Comparison of ENCODE assay signal across 22 cellular contexts in the genomic region with DNA sequence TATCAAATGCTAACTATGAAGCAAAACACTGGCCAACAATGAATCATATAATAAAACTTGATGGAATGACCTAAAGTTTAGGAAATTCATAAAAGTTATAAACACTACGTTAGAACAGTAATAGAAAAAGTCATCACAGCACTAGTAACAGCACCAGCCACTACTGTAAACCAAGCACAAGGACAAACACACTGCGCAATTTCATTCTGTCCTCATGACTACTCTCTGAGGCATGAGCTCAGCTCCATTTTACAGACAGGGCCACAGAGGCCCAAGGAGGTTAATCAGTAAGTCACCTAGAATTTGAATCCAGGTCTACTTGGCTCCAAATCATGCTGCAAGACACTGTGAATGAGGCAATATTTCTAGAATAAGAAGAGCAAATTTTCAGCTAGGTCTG. TPM values are rescaled to one million over a fixed set of nuclear protein-coding genes. Genes with fewer than 3 reads are reported as not detected.
DNase-seq lines count a peak whose midpoint lies in the region; ATAC-seq, FAIRE-seq and TF ChIP-seq lines count a peak whose summit lies in the region.
"Had no signal": no experiment of that assay in that cellular context is flagged by ENCODE, and none has a peak within 500 bp of the region (broad histone marks: within the 10 kb centered on the region; RNA-seq: fewer than 3 reads in every experiment).

No MANE protein-coding gene starts in this region.

- peaks cover 14% of the 10 kb centered on the region for H4K20me1 ChIP-seq in K562 (replicated peaks; ENCODE audit: control insufficient read depth, insufficient read depth, low read length)

- no peak for DNase-seq in stimulated activated naive CD8-positive, alpha-beta T cell treated with anti-CD3 and anti-CD28 coated beads, Interleukin-15, amount 100 ng/mL, for 72 hours
- DNase-seq in K562 (ENCODE audit: extremely low read depth in 1 of 4, low spot score in 3 of 4) (no peak), iris pigment epithelial cell (ENCODE audit: low read depth) (peak; percentile 71), mesenteric fat pad (ENCODE audit: low spot score) (no peak), midbrain (lab: John Stamatoyannopoulos, UW) (no peak), activated gamma-delta T cell treated with Interleukin-2 at 50 U/mL for 16 hours (no peak)
- DNase-seq: GDM1, Kasumi-1, NCI-H1417, NCI-H1694 treated with DMSO at 0.1 percent for 48 hours, NCI-H2081 treated with DMSO at 0.1 percent for 48 hours, NCI-H2171 treated with DMSO at 0.1 percent for 48 hours, NCI-H526, OCI-M1, SHP77 had no signal

- TF ChIP-seq RAD21 in K562 (CRISPR knock-in tag; conservative IDR thresholded peaks at IDR 0.05 in 1 of 2, IDR thresholded peaks at IDR 0.05 in 1 of 2), result no peak

- no peaks in the 10 kb centered on the region for H3K27me3 Mint-ChIP-seq in stimulated activated naive CD8-positive, alpha-beta T cell treated with anti-CD3 and anti-CD28 coated beads, Interleukin-15, Interleukin-2, amounts not matched to agents 100 ng/mL and 50 ng/mL, for 24 hours
- H3K27me3 Mint-ChIP-seq in stimulated activated naive CD8-positive, alpha-beta T cell treated with anti-CD3 and anti-CD28 coated beads, Interleukin-15, amount 100 ng/mL, for 72 hours, result no peaks in the 10 kb centered on the region
- H3K27me3 Mint-ChIP-seq: B cell had no signal

- H3K27ac Mint-ChIP-seq in stimulated activated naive CD8-positive, alpha-beta T cell treated with anti-CD3 and anti-CD28 coated beads, Interleukin-15, Interleukin-2, amounts not matched to agents 100 ng/mL and 50 ng/mL, for 24 hours, result peak overlapping the region; percentile 6
- H3K27ac Mint-ChIP-seq in stimulated activated naive CD8-positive, alpha-beta T cell treated with anti-CD3 and anti-CD28 coated beads, Interleukin-15, amount 100 ng/mL, for 72 hours, result no peak overlapping the region

- no peak for ATAC-seq in stimulated activated naive CD8-positive, alpha-beta T cell treated with anti-CD3 and anti-CD28 coated beads, Interleukin-15, amount 100 ng/mL, for 72 hours
- no peak for ATAC-seq in K562

- no TSS peak for BruUV-seq in K562 (replicated peaks; lab: Mats Ljungman, UMichigan)

- TF ChIP-seq EP300 in K562 (IDR thresholded peaks at IDR 0.05; ENCODE audit: low read length), result no peak

- H2AFZ ChIP-seq in K562 (ENCODE audit: low read depth, low read length), result no peak overlapping the region

- intact Hi-C loops in K562 (cut with micrococcal nuclease), result no loop called here

- H3K27ac ChIP-seq in K562 (ENCODE audit: extremely low read depth, low read depth, low read length), result no peak overlapping the region
- H3K27ac ChIP-seq: SK-N-MC had no signal

- no peaks in the 10 kb centered on the region for H3K4me1 ChIP-seq in K562 (replicated peaks in 1 of 2; ENCODE audit: control insufficient read depth in 2 of 2, insufficient read depth in 2 of 2, low read length in 2 of 2)

- H3K4me2 ChIP-seq in K562 (ENCODE audit: insufficient read depth, low read length), result no peak overlapping the region

- FAIRE-seq in K562 (lab: Jason Lieb, UNC), result no peak
- FAIRE-seq: GM18507, GM19239, H1 had no signal

- peaks cover 16% of the 10 kb centered on the region; the same call in 2 of the 3 replicates for H3K79me2 ChIP-seq in K562 (ENCODE audit: control insufficient read depth, insufficient read depth, low read length)

- no peak overlapping the region for H3K4me3 Mint-ChIP-seq in stimulated activated naive CD8-positive, alpha-beta T cell treated with anti-CD3 and anti-CD28 coated beads, Interleukin-15, Interleukin-2, amounts not matched to agents 100 ng/mL and 50 ng/mL, for 24 hours
- H3K4me3 Mint-ChIP-seq in stimulated activated naive CD8-positive, alpha-beta T cell treated with anti-CD3 and anti-CD28 coated beads, Interleukin-15, amount 100 ng/mL, for 72 hours, result no peak overlapping the region
- H3K4me3 Mint-ChIP-seq: B cell, CD14-positive monocyte had no signal

- no peak overlapping the region for H3K4me3 ChIP-seq in K562
- H3K4me3 ChIP-seq: SK-N-MC had no signal

- H3K9me3 Mint-ChIP-seq in stimulated activated naive CD8-positive, alpha-beta T cell treated with anti-CD3 and anti-CD28 coated beads, Interleukin-15, Interleukin-2, amounts not matched to agents 100 ng/mL and 50 ng/mL, for 24 hours, result no peaks in the 10 kb centered on the region
- H3K9me3 Mint-ChIP-seq in stimulated activated naive CD8-positive, alpha-beta T cell treated with anti-CD3 and anti-CD28 coated beads, Interleukin-15, amount 100 ng/mL, for 72 hours, result no peaks in the 10 kb centered on the region
- H3K9me3 Mint-ChIP-seq: CD14-positive monocyte had no signal

- no peak for TF ChIP-seq POLR2A in K562 (conservative IDR thresholded peaks at IDR 0.05)

- H3K36me3 ChIP-seq in K562 (ENCODE audit: control insufficient read depth, insufficient read depth, low read length), result peaks cover 84% of the 10 kb centered on the region; the same call in 2 of the 3 replicates

- in situ Hi-C loops in K562 (cut with MboI), result no loop called here

- no peak overlapping the region for H3K9ac ChIP-seq in K562 (ENCODE audit: insufficient read depth in 1 of 2, low read depth in 2 of 2, low read length in 2 of 2)

- POLR2A ChIA-PET in K562 (lab: Yijun Ruan, JAX), result interaction anchor here (0.6 to 1.9 kb wide), 3 partner anchors 10 to 15 kb away, joined by 3 to 7 read pairs (median 4); no protein-coding TSS in a partner anchor

- 88% methylated on average over 2 of the region's 2 CpGs for WGBS in K562 (ENCODE audit: insufficient coverage, low coverage, missing lambda C conversion rate)

- no peaks in the 10 kb centered on the region for H3K9me3 ChIP-seq in K562 (replicated peaks; ENCODE audit: control insufficient read depth, insufficient read depth, low read depth, low read length)

- no peaks in the 10 kb centered on the region for H3K27me3 ChIP-seq in K562 (ENCODE audit: control insufficient read depth in 2 of 2, insufficient read depth in 2 of 2, low read length in 2 of 2)

- CTCF ChIA-PET in K562 (lab: Yijun Ruan, JAX; ENCODE audit: low intra/inter-chr PET ratio), result no interaction called here

- TF ChIP-seq CTCF in K562 (IDR thresholded peaks at IDR 0.05 in 2 of 3, conservative IDR thresholded peaks at IDR 0.05 in 1 of 3; ENCODE audit: insufficient read depth in 2 of 3, low read depth in 1 of 3, low read length in 3 of 3), result no peak

- H3K36me3 Mint-ChIP-seq in stimulated activated naive CD8-positive, alpha-beta T cell treated with anti-CD3 and anti-CD28 coated beads, Interleukin-15, Interleukin-2, amounts not matched to agents 100 ng/mL and 50 ng/mL, for 24 hours (ENCODE audit: low read depth), result peaks cover 59% of the 10 kb centered on the region

- peaks cover 12% of the 10 kb centered on the region for H3K4me1 Mint-ChIP-seq in stimulated activated naive CD8-positive, alpha-beta T cell treated with anti-CD3 and anti-CD28 coated beads, Interleukin-15, Interleukin-2, amounts not matched to agents 100 ng/mL and 50 ng/mL, for 24 hours (ENCODE audit: low read depth)
- peaks cover 14% of the 10 kb centered on the region for H3K4me1 Mint-ChIP-seq in stimulated activated naive CD8-positive, alpha-beta T cell treated with anti-CD3 and anti-CD28 coated beads, Interleukin-15, amount 100 ng/mL, for 72 hours

- no peaks in the 10 kb centered on the region for H3K9me1 ChIP-seq in K562 (ENCODE audit: control insufficient read depth, insufficient read depth, low read length)

RNA-seq across cellular contexts. Expression of a gene that starts 13.4 kb away (rescaled TPM):
- total RNA-seq in K562 (2011; cell fraction: chromatin; rRNA removed; ENCODE audit: low replicate concordance), result 39.0 and 71.6 TPM in 2 replicates
- total RNA-seq in K562 (2011; cell fraction: nucleolus; rRNA removed), result 55.5 and 57.1 TPM in 2 replicates
- total RNA-seq in K562 (2011; cell fraction: nucleoplasm; rRNA removed), result 52.4 and 64.5 TPM in 2 replicates
- total RNA-seq in K562 (2014; rRNA removed), result 81.8 and 86.4 TPM in 2 replicates
- total RNA-seq in K562 (2014; rRNA removed; fragmentation: Illumina TruSeq; extraction: Trizol), result 36.4 and 48.6 TPM in 2 replicates
- 49.9 and 56.4 TPM in 2 replicates for total RNA-seq in K562 (2015; rRNA removed; fragmentation: Illumina TruSeq; extraction: Trizol)
- total RNA-seq in K562 (2021), result 60.8 and 71.9 TPM in 2 replicates
- polyA plus RNA-seq in K562 (2011; rRNA removed), result 45.2 and 54.7 TPM in 2 replicates
- 64.7 and 82.3 TPM in 2 replicates for polyA plus RNA-seq in K562 (2011; cell fraction: cytosol; rRNA removed)
- polyA plus RNA-seq in K562 (2011; cell fraction: nucleus; rRNA removed), result 50.0 and 69.2 TPM in 2 replicates
- 35.1 and 36.5 TPM in 2 replicates for polyA plus RNA-seq in K562 (2012)
- polyA plus RNA-seq in K562 (2014; fragmentation: Illumina TruSeq; extraction: Trizol), result 32.7 and 39.8 TPM in 2 replicates
- polyA plus RNA-seq in K562 (2014; fragmentation: Nextera tagmentation; extraction: Ambion mirVana), result 10 to 100 TPM; 11.4 to 14.0 TPM
- 61.7 and 69.1 TPM in 2 replicates for polyA plus RNA-seq in K562 (2014; rRNA removed)
- 35.1 and 58.8 TPM in 2 replicates for polyA minus RNA-seq in K562 (2011; rRNA and poly(A)+ RNA removed)
- 45.7 and 51.0 TPM in 2 replicates for polyA minus RNA-seq in K562 (2011; cell fraction: cytosol; rRNA and poly(A)+ RNA removed)
- polyA minus RNA-seq in K562 (2011; cell fraction: nucleus; rRNA and poly(A)+ RNA removed), result 26.1 and 37.0 TPM in 2 replicates
- 31.5 TPM for total RNA-seq in mesenteric fat pad

RNA-seq across cellular contexts. Expression of a gene that starts 13.6 kb away (rescaled TPM):
- 142 and 234 TPM in 2 replicates for total RNA-seq in K562 (2011; cell fraction: chromatin; rRNA removed; ENCODE audit: low replicate concordance)
- 377 and 464 TPM in 2 replicates for total RNA-seq in K562 (2011; cell fraction: nucleolus; rRNA removed)
- 382 and 397 TPM in 2 replicates for total RNA-seq in K562 (2011; cell fraction: nucleoplasm; rRNA removed)
- total RNA-seq in K562 (2014; rRNA removed) (941 and 994 TPM in 2 replicates), K562 (2014; rRNA removed; fragmentation: Illumina TruSeq; extraction: Trizol) (526 and 685 TPM in 2 replicates), K562 (2015; rRNA removed; fragmentation: Illumina TruSeq; extraction: Trizol) (613 and 651 TPM in 2 replicates), K562 (2021) (827 and 832 TPM in 2 replicates), mesenteric fat pad (419 TPM)
- polyA plus RNA-seq in K562 (2011; rRNA removed) (1,032 and 1,039 TPM in 2 replicates), K562 (2014; fragmentation: Illumina TruSeq; extraction: Trizol) (1,040 and 1,078 TPM in 2 replicates), K562 (2014; fragmentation: Nextera tagmentation; extraction: Ambion mirVana) (1,000 to 10,000 TPM; 1,936 to 2,356 TPM), K562 (2014; rRNA removed) (1,078 and 1,164 TPM in 2 replicates)
- polyA plus RNA-seq in K562 (2011; cell fraction: cytosol; rRNA removed), result 957 and 1,096 TPM in 2 replicates
- polyA plus RNA-seq in K562 (2011; cell fraction: nucleus; rRNA removed), result 594 and 697 TPM in 2 replicates
- 796 and 1,103 TPM in 2 replicates for polyA plus RNA-seq in K562 (2012)
- 533 and 536 TPM in 2 replicates for polyA minus RNA-seq in K562 (2011; rRNA and poly(A)+ RNA removed)
- polyA minus RNA-seq in K562 (2011; cell fraction: cytosol; rRNA and poly(A)+ RNA removed), result 193 and 209 TPM in 2 replicates
- polyA minus RNA-seq in K562 (2011; cell fraction: nucleus; rRNA and poly(A)+ RNA removed), result 68.0 and 114 TPM in 2 replicates

RNA-seq across cellular contexts. Expression of a gene that starts 35.0 kb away (rescaled TPM):
- not detected in 2 replicates for total RNA-seq in K562 (2011; cell fraction: chromatin; rRNA removed; ENCODE audit: low replicate concordance)
- not detected in 2 replicates for total RNA-seq in K562 (2011; cell fraction: nucleolus; rRNA removed)
- not detected in 2 replicates for total RNA-seq in K562 (2011; cell fraction: nucleoplasm; rRNA removed)
- total RNA-seq in K562 (2014; rRNA removed), result not detected in 2 replicates
- not detected in 2 replicates for total RNA-seq in K562 (2014; rRNA removed; fragmentation: Illumina TruSeq; extraction: Trizol)
- not detected in 2 replicates for total RNA-seq in K562 (2015; rRNA removed; fragmentation: Illumina TruSeq; extraction: Trizol)
- total RNA-seq in K562 (2021), result not detected in 2 replicates
- 0.11 TPM in 1 of 2 replicates, not detected in the other for polyA plus RNA-seq in K562 (2011; rRNA removed)
- polyA plus RNA-seq in K562 (2011; cell fraction: cytosol; rRNA removed), result not detected in 2 replicates
- not detected in 2 replicates for polyA plus RNA-seq in K562 (2011; cell fraction: nucleus; rRNA removed)
- polyA plus RNA-seq in K562 (2012), result not detected in 2 replicates
- not detected in 2 replicates for polyA plus RNA-seq in K562 (2014; fragmentation: Illumina TruSeq; extraction: Trizol)
- not detected for polyA plus RNA-seq in K562 (2014; fragmentation: Nextera tagmentation; extraction: Ambion mirVana)
- not detected in 2 replicates for polyA plus RNA-seq in K562 (2014; rRNA removed)
- not detected in 2 replicates for polyA minus RNA-seq in K562 (2011; rRNA and poly(A)+ RNA removed)
- not detected in 2 replicates for polyA minus RNA-seq in K562 (2011; cell fraction: cytosol; rRNA and poly(A)+ RNA removed)
- not detected in 2 replicates for polyA minus RNA-seq in K562 (2011; cell fraction: nucleus; rRNA and poly(A)+ RNA removed)
- total RNA-seq in mesenteric fat pad, result 3.1 TPM
